In the genomic region with DNA sequence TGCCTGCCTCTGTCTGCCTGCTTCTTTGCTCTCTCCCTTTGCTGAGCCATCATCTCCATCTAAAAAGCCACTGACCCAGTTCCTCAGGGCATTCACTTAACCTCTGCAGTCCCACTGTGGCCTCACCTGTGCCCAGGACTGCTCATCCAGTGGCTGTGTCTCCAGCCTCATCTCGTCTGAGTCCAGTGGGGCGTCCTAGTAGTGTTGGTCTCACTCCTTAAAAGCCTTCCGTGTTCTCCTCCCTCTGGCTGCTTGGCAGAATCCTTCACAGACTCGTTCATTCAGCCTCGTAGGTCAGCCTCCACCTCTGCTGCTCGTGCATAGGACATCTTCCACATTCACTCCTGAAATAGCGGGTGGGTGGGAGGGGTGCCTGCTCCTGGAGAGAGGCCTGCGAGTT, we compare ENCODE assay signal across 17 cellular contexts. TPM values are rescaled to one million over a fixed set of nuclear protein-coding genes. Genes with fewer than 3 reads are reported as not detected.
DNase-seq lines count a peak whose midpoint lies in the region; ATAC-seq and TF ChIP-seq lines count a peak whose summit lies in the region.
"Had no signal": no experiment of that assay in that cellular context is flagged by ENCODE, and none has a peak within 500 bp of the region (broad histone marks: within the 10 kb centered on the region; RNA-seq: fewer than 3 reads in every experiment).

No MANE protein-coding gene starts in this region.

- peaks cover 68% of the 10 kb centered on the region for H3K36me3 Mint-ChIP-seq in GM23338 (ENCODE audit: low read depth)
- H3K36me3 Mint-ChIP-seq in natural killer cell treated with Interleukin-12 subunit alpha and Interleukin-12 subunit beta and Interleukin-15 and Interleukin-18, amount 100 ng/mL, for 72 hours, result no peaks in the 10 kb centered on the region

- intact Hi-C loops in body of pancreas (cut with DNase I), result no loop called here

- peaks cover 20% of the 10 kb centered on the region for H3K27me3 Mint-ChIP-seq in GM23338 (ENCODE audit: insufficient read depth, low read depth, poor library complexity)
- no peaks in the 10 kb centered on the region for H3K27me3 Mint-ChIP-seq in natural killer cell treated with Interleukin-12 subunit alpha and Interleukin-12 subunit beta and Interleukin-15 and Interleukin-18, amount 100 ng/mL, for 72 hours

- H3K9me2 ChIP-seq in GM23338 (ENCODE audit: insufficient read depth), result no peaks in the 10 kb centered on the region

- peaks cover 68% of the 10 kb centered on the region for H3K4me1 Mint-ChIP-seq in GM23338
- H3K4me1 Mint-ChIP-seq in natural killer cell treated with Interleukin-12 subunit alpha and Interleukin-12 subunit beta and Interleukin-15 and Interleukin-18, amount 100 ng/mL, for 72 hours (ENCODE audit: low read depth in 2 of 2), result peaks cover 0 to 3% of the 10 kb centered on the region in 2 donors

- no peak overlapping the region for H2AK5ac ChIP-seq in mesenchymal stem cell (ENCODE audit: low read length, severe bottlenecking)

- no peak overlapping the region for H4K8ac ChIP-seq in mesenchymal stem cell (ENCODE audit: low read length)

- DNase-seq in GM23338 (ENCODE audit: low spot score), result no peak
- DNase-seq in body of pancreas, result no peak
- no peak for DNase-seq in mesenchymal stem cell
- no peak for DNase-seq in tibial nerve (ENCODE audit: low spot score in 2 of 2)
- no peak for DNase-seq in DMS79 (lab: John Stamatoyannopoulos, UW)
- DNase-seq in natural killer cell treated with Interleukin-12 subunit alpha and Interleukin-12 subunit beta and Interleukin-15 and Interleukin-18, amount 100 ng/mL, for 72 hours (ENCODE audit: low spot score), result no peak
- no peak for DNase-seq in middle frontal gyrus (ENCODE audit: extremely low spot score, low spot score)
- DNase-seq: CD8-positive, alpha-beta T cell; GF-D8; HCEC 1CT; NCI-H1436 treated with DMSO at 0.1 percent for 48 hours; NCI-H2081; NCI-H510A treated with DMSO at 0.1 percent for 48 hours; NCI-H82 had no signal

- no peaks in the 10 kb centered on the region; the same call in 2 of the 3 replicates for H3K9me3 Mint-ChIP-seq in GM23338
- no peaks in the 10 kb centered on the region for H3K9me3 Mint-ChIP-seq in natural killer cell treated with Interleukin-12 subunit alpha and Interleukin-12 subunit beta and Interleukin-15 and Interleukin-18, amount 100 ng/mL, for 72 hours
- H3K9me3 Mint-ChIP-seq: CD8-positive, alpha-beta T cell had no signal

- no peaks in the 10 kb centered on the region for H3K79me1 ChIP-seq in mesenchymal stem cell (replicated peaks; ENCODE audit: low read length, poor library complexity, severe bottlenecking)

- no peak overlapping the region for H3K27ac Mint-ChIP-seq in GM23338
- no peak overlapping the region for H3K27ac Mint-ChIP-seq in natural killer cell treated with Interleukin-12 subunit alpha and Interleukin-12 subunit beta and Interleukin-15 and Interleukin-18, amount 100 ng/mL, for 72 hours
- H3K27ac Mint-ChIP-seq: CD8-positive, alpha-beta T cell had no signal

- H4K91ac ChIP-seq in mesenchymal stem cell (ENCODE audit: low read length), result peak overlapping the region; percentile 12

- whole genome bisulfite sequencing in body of pancreas, 2 donors, result 91 to 93% methylated on average over 8 of the region's 8 CpGs
- WGBS in mesenchymal stem cell, result 83% methylated on average over 8 of the region's 8 CpGs
- WGBS in tibial nerve, 2 donors, result 79 to 85% methylated on average over 6 to 8 of the region's 8 CpGs

- H2BK15ac ChIP-seq in mesenchymal stem cell (ENCODE audit: low read depth, poor library complexity, severe bottlenecking), result no peak overlapping the region

- H3K27me3 ChIP-seq in GM23338 (ENCODE audit: insufficient read depth) (no peaks in the 10 kb centered on the region), body of pancreas (no peaks in the 10 kb centered on the region), mesenchymal stem cell (ENCODE audit: control insufficient read depth in 1 of 2, insufficient read depth in 1 of 2, low read length in 2 of 2) (peaks cover 21 to 28% of the 10 kb centered on the region in 2 experiments), tibial nerve (no peaks in the 10 kb centered on the region)

- H2BK12ac ChIP-seq in mesenchymal stem cell (ENCODE audit: low read length in 2 of 2), result peak overlapping the region; percentile 12 to 61

- H3K27ac ChIP-seq in GM23338 (ENCODE audit: low read depth), result 0 out of 2 replicates have a peak overlapping the region, but pooled peaks have one; percentile 39
- peak overlapping the region; percentile 36 to 83 (median 78) for H3K27ac ChIP-seq in body of pancreas
- H3K27ac ChIP-seq in mesenchymal stem cell (ENCODE audit: low read length, poor library complexity, severe bottlenecking), result no peak overlapping the region
- H3K27ac ChIP-seq in tibial nerve, result peak overlapping the region in 3 of 4 donors; percentile 72 to 85 (median 78)
- H3K27ac ChIP-seq: BLaER1, KMS-11 had no signal

- H3K18ac ChIP-seq in mesenchymal stem cell (ENCODE audit: low read depth in 1 of 2, low read length in 2 of 2), result no peak overlapping the region

- H3K23ac ChIP-seq in mesenchymal stem cell (ENCODE audit: low read length in 2 of 2), result no peak overlapping the region

- peaks cover 27% of the 10 kb centered on the region for H3F3A ChIP-seq in GM23338 (replicated peaks; ENCODE audit: low read depth)

- H3K9ac ChIP-seq in mesenchymal stem cell (ENCODE audit: low read length), result no peak overlapping the region
- H3K9ac ChIP-seq: BLaER1, KMS-11 had no signal

- H3K9me3 ChIP-seq in body of pancreas (no peaks in the 10 kb centered on the region), mesenchymal stem cell (ENCODE audit: control insufficient read depth, low read length) (no peaks in the 10 kb centered on the region), tibial nerve (no peaks in the 10 kb centered on the region)
- H3K9me3 ChIP-seq: BLaER1 had no signal

- H2AFZ ChIP-seq in GM23338, result no peak overlapping the region
- H2AFZ ChIP-seq in mesenchymal stem cell (ENCODE audit: low read depth, low read length), result no peak overlapping the region

- H4K20me1 ChIP-seq in GM23338 (replicated peaks; ENCODE audit: insufficient read depth), result no peaks in the 10 kb centered on the region
- H4K20me1 ChIP-seq: BLaER1 had no signal

- H2BK120ac ChIP-seq in mesenchymal stem cell (ENCODE audit: low read depth, low read length), result no peak overlapping the region

- TF ChIP-seq CTCF in GM23338 (conservative IDR thresholded peaks at IDR 0.05; ENCODE audit: low read depth in 2 of 2) (no peak), body of pancreas (IDR thresholded peaks at IDR 0.05) (no peak), tibial nerve (IDR thresholded peaks at IDR 0.05) (no peak)

- no peak overlapping the region for H3K14ac ChIP-seq in mesenchymal stem cell (ENCODE audit: low read length in 2 of 2)

- H3K79me2 ChIP-seq in GM23338 (replicated peaks; ENCODE audit: insufficient read depth), result peaks cover 30% of the 10 kb centered on the region

- H3K4me2 ChIP-seq in GM23338, result no peak overlapping the region
- no peak overlapping the region for H3K4me2 ChIP-seq in mesenchymal stem cell (ENCODE audit: low read length, poor library complexity, severe bottlenecking)
- H3K4me2 ChIP-seq: BLaER1, KMS-11 had no signal

- H3K4me3 ChIP-seq in GM23338 (no peak overlapping the region), body of pancreas (no peak overlapping the region), mesenchymal stem cell (ENCODE audit: insufficient read depth in 1 of 2, low read depth in 1 of 2, low read length in 2 of 2) (no peak overlapping the region), tibial nerve (no peak overlapping the region)
- H3K4me3 ChIP-seq: BLaER1 had no signal

- TF ChIP-seq POLR2A in body of pancreas (IDR thresholded peaks at IDR 0.05), result no peak
- TF ChIP-seq POLR2A in tibial nerve (IDR thresholded peaks at IDR 0.05), result no peak

- H3K4ac ChIP-seq in mesenchymal stem cell (ENCODE audit: low read depth in 1 of 2, low read length in 2 of 2), result no peak overlapping the region

- no peak for TF ChIP-seq EP300 in tibial nerve (IDR thresholded peaks at IDR 0.05)

- H3K4me3 Mint-ChIP-seq in GM23338, result no peak overlapping the region
- no peak overlapping the region for H3K4me3 Mint-ChIP-seq in natural killer cell treated with Interleukin-12 subunit alpha and Interleukin-12 subunit beta and Interleukin-15 and Interleukin-18, amount 100 ng/mL, for 72 hours
- H3K4me3 Mint-ChIP-seq: CD8-positive, alpha-beta T cell had no signal

- ATAC-seq in GM23338 (no peak), body of pancreas (no peak)
- no peak for ATAC-seq in natural killer cell treated with Interleukin-12 subunit alpha and Interleukin-12 subunit beta and Interleukin-15 and Interleukin-18, amount 100 ng/mL, for 72 hours
- ATAC-seq: CD8-positive, alpha-beta T cell had no signal

- H3K36me3 ChIP-seq in GM23338 (ENCODE audit: insufficient read depth) (peaks cover 7% of the 10 kb centered on the region), body of pancreas (replicated peaks in 1 of 2; ENCODE audit: insufficient read depth in 1 of 2, low read depth in 2 of 2) (no peaks in the 10 kb centered on the region), mesenchymal stem cell (ENCODE audit: control insufficient read depth in 1 of 2, insufficient read depth in 2 of 2, low read depth in 1 of 2, low read length in 2 of 2) (no peaks in the 10 kb centered on the region), tibial nerve (peaks cover 0 to 44% (median 0%) of the 10 kb centered on the region in 3 donors)
- H3K36me3 ChIP-seq: BLaER1 had no signal

- H2BK5ac ChIP-seq in mesenchymal stem cell (ENCODE audit: low read depth, low read length, poor library complexity, severe bottlenecking), result no peak overlapping the region

- H3K4me1 ChIP-seq in GM23338 (ENCODE audit: insufficient read depth) (peaks cover 37% of the 10 kb centered on the region), body of pancreas (peaks cover 47% of the 10 kb centered on the region), mesenchymal stem cell (ENCODE audit: control insufficient read depth, insufficient read depth, low read depth, low read length) (peaks cover 2% of the 10 kb centered on the region), tibial nerve (peaks cover 0 to 44% (median 8%) of the 10 kb centered on the region in 4 donors)
- H3K4me1 ChIP-seq: BLaER1 had no signal

RNA-seq across cellular contexts. Expression of gene RARRES2, which starts 7.3 kb away (rescaled TPM):
- 164 and 169 TPM in 2 replicates for total RNA-seq in GM23338 (2014; rRNA removed; shearing (Covaris generic))
- polyA plus RNA-seq in GM23338 (2016; fragmentation: Nextera tagmentation; extraction: Ambion mirVana), result 314 and 317 TPM in 2 replicates
- total RNA-seq in body of pancreas (100 to 1,000 TPM; 245 to 400 TPM), tibial nerve (100 to 1,000 TPM; 172 to 382 (median 375) TPM)
- 155 TPM for polyA plus RNA-seq in mesenchymal stem cell (2013, experiment 1 of 2)
- polyA plus RNA-seq in mesenchymal stem cell (2013, experiment 2 of 2), result 162 TPM
- total RNA-seq in natural killer cell treated with Interleukin-12 subunit alpha and Interleukin-12 subunit beta and Interleukin-15 and Interleukin-18, amount 100 ng/mL, for 72 hours, result not detected
- total RNA-seq: CD8-positive, alpha-beta T cell had no signal

RNA-seq across cellular contexts. Expression of gene ACTR3C, which starts 10.8 kb away (rescaled TPM):
- total RNA-seq in GM23338 (2014; rRNA removed; shearing (Covaris generic)), result 1.5 and 5.8 TPM in 2 replicates
- 1.8 and 3.5 TPM in 2 replicates for polyA plus RNA-seq in GM23338 (2016; fragmentation: Nextera tagmentation; extraction: Ambion mirVana)
- total RNA-seq in body of pancreas (10 to 100 TPM; 35.5 to 69.9 TPM), tibial nerve (1 to 10 TPM in 1 of 4 donors, under 1 TPM in 3; 0.44 to 2.3 (median 0.94) TPM)
- polyA plus RNA-seq in mesenchymal stem cell (2013, experiment 1 of 2), result not detected
- polyA plus RNA-seq in mesenchymal stem cell (2013, experiment 2 of 2), result not detected
- total RNA-seq in natural killer cell treated with Interleukin-12 subunit alpha and Interleukin-12 subunit beta and Interleukin-15 and Interleukin-18, amount 100 ng/mL, for 72 hours, result 10 to 100 TPM in 1 of 2 donors, 1 to 10 TPM in 1; 2.9 to 12.6 TPM
- total RNA-seq: M059J had no signal

RNA-seq across cellular contexts. Expression of gene LRRC61, which starts 11.0 kb away (rescaled TPM):
- total RNA-seq in GM23338 (2014; rRNA removed; shearing (Covaris generic)), result 67.6 and 75.2 TPM in 2 replicates
- polyA plus RNA-seq in GM23338 (2016; fragmentation: Nextera tagmentation; extraction: Ambion mirVana), result 29.7 and 34.7 TPM in 2 replicates
- total RNA-seq in body of pancreas, result 10 to 100 TPM in 1 of 2 donors, 1 to 10 TPM in 1; 4.9 to 25.2 TPM
- not detected for polyA plus RNA-seq in mesenchymal stem cell (2013, experiment 1 of 2)
- polyA plus RNA-seq in mesenchymal stem cell (2013, experiment 2 of 2), result not detected
- total RNA-seq in tibial nerve, result 10 to 100 TPM in 1 of 4 donors, 1 to 10 TPM in 3; 7.9 to 19.3 (median 9.6) TPM
- 10 to 100 TPM; 16.1 to 27.1 TPM for total RNA-seq in natural killer cell treated with Interleukin-12 subunit alpha and Interleukin-12 subunit beta and Interleukin-15 and Interleukin-18, amount 100 ng/mL, for 72 hours
- total RNA-seq: M059J had no signal

RNA-seq across cellular contexts. Expression of gene REPIN1, which starts 34.5 kb away (rescaled TPM):
- total RNA-seq in GM23338 (2014; rRNA removed; shearing (Covaris generic)), result 143 and 156 TPM in 2 replicates
- polyA plus RNA-seq in GM23338 (2016; fragmentation: Nextera tagmentation; extraction: Ambion mirVana), result 29.2 and 29.8 TPM in 2 replicates
- total RNA-seq in body of pancreas (100 to 1,000 TPM in 1 of 2 donors, 10 to 100 TPM in 1; 77.0 to 117 TPM), tibial nerve (10 to 100 TPM; 65.8 to 70.2 (median 68.3) TPM)
- polyA plus RNA-seq in mesenchymal stem cell (2013, experiment 1 of 2), result 68.4 TPM
- polyA plus RNA-seq in mesenchymal stem cell (2013, experiment 2 of 2), result 69.3 TPM
- 10 to 100 TPM; 53.9 to 84.2 TPM for total RNA-seq in natural killer cell treated with Interleukin-12 subunit alpha and Interleukin-12 subunit beta and Interleukin-15 and Interleukin-18, amount 100 ng/mL, for 72 hours

RNA-seq across cellular contexts. Expression of gene ZNF775, which starts 45.0 kb away (rescaled TPM):
- 35.2 and 38.2 TPM in 2 replicates for total RNA-seq in GM23338 (2014; rRNA removed; shearing (Covaris generic))
- polyA plus RNA-seq in GM23338 (2016; fragmentation: Nextera tagmentation; extraction: Ambion mirVana), result 4.5 and 6.7 TPM in 2 replicates
- total RNA-seq in body of pancreas, result 10 to 100 TPM in 1 of 2 donors, 1 to 10 TPM in 1; 6.0 to 10.2 TPM
- polyA plus RNA-seq in mesenchymal stem cell (2013, experiment 1 of 2), result 5.1 TPM
- 4.8 TPM for polyA plus RNA-seq in mesenchymal stem cell (2013, experiment 2 of 2)
- 10 to 100 TPM in 2 of 4 donors, 1 to 10 TPM in 2; 5.9 to 14.3 (median 11.6) TPM for total RNA-seq in tibial nerve
- 1 to 10 TPM; 4.0 to 5.1 TPM for total RNA-seq in natural killer cell treated with Interleukin-12 subunit alpha and Interleukin-12 subunit beta and Interleukin-15 and Interleukin-18, amount 100 ng/mL, for 72 hours

Comparison
In these comparisons a context has a peak if more than half of its experiments do, and no peak if none do; other contexts are left out.
1. RNA of gene RARRES2, which starts 7.3 kb away (total RNA-seq): 245 to 400 TPM in body of pancreas, 172 to 382 TPM in tibial nerve and 164 to 169 TPM in GM23338; not detected in natural killer cell treated with Interleukin-12 subunit alpha and Interleukin-12 subunit beta and Interleukin-15 and Interleukin-18, amount 100 ng/mL, for 72 hours; every median in the first group is over 100 times any median in the second.